26 cellular contexts compared by ENCODE assay signal in genomic region chr10:21432266-21432665, GRCh38.
"Had no signal": no experiment of that assay in that cellular context is flagged by ENCODE, and none has a peak within 500 bp of the region (broad histone marks: within the 10 kb centered on the region; RNA-seq: fewer than 3 reads in every experiment).

No MANE protein-coding gene starts in this region.

- H3K4me1 Mint-ChIP-seq: naive thymus-derived CD4-positive, alpha-beta T cell had no signal

- H3K27ac Mint-ChIP-seq: activated naive CD8-positive, alpha-beta T cell; activated T-cell treated with anti-CD3 and anti-CD28 coated beads, Interleukin-2, amount 50 U/mL, for 72 hours; naive thymus-derived CD4-positive, alpha-beta T cell had no signal

- H3K27ac ChIP-seq: body of pancreas, gastrocnemius medialis, pancreas, prostate gland, sigmoid colon, suprapubic skin, tibial artery had no signal

- DNase-seq: activated CD4-positive, alpha-beta T cell treated with anti-CD3 and anti-CD28 coated beads for 4 hours; activated CD4-positive, alpha-beta T cell treated with anti-CD3 and anti-CD28 coated beads, Interleukin-2, amount 50 U/mL, for 4 hours; activated CD4-positive, CD25-positive, alpha-beta regulatory T cell; activated naive CD4-positive, alpha-beta T cell treated with Interleukin-2 at 50 U/mL for 16 hours; activated T-cell treated with anti-CD3 and anti-CD28 coated beads for 4 hours; activated T-cell treated with anti-CD3 and anti-CD28 coated beads, Interleukin-2, amount 50 U/mL, for 72 hours; aorta; body of pancreas; cortex of kidney; gastrocnemius medialis; glutamatergic neuron; left cardiac atrium; left ventricle myocardium superior; midbrain; naive thymus-derived CD4-positive, alpha-beta T cell; nucleus accumbens; pancreas; retina; sigmoid colon; small intestine; stimulated activated CD4-positive, alpha-beta T cell treated with anti-CD3 and anti-CD28 coated beads, Interleukin-2, amount 100 ng/mL, for 24 hours; stimulated activated naive CD4-positive, alpha-beta T cell; tibial artery had no signal

- H3K4me3 ChIP-seq: body of pancreas, gastrocnemius medialis, pancreas, prostate gland, sigmoid colon, suprapubic skin, tibial artery had no signal

- H3K4me1 ChIP-seq: body of pancreas, gastrocnemius medialis, pancreas, prostate gland, sigmoid colon, suprapubic skin, tibial artery had no signal

- H3K4me3 Mint-ChIP-seq: activated naive CD8-positive, alpha-beta T cell; activated T-cell treated with anti-CD3 and anti-CD28 coated beads, Interleukin-2, amount 50 U/mL, for 72 hours; naive thymus-derived CD4-positive, alpha-beta T cell had no signal

- H3K36me3 ChIP-seq: gastrocnemius medialis, pancreas, prostate gland, sigmoid colon, suprapubic skin, tibial artery had no signal

- H3K36me3 Mint-ChIP-seq: activated naive CD8-positive, alpha-beta T cell had no signal

- H3K9me3 ChIP-seq: body of pancreas, gastrocnemius medialis, pancreas, prostate gland, sigmoid colon, suprapubic skin, tibial artery had no signal

- H3K27me3 ChIP-seq: body of pancreas, gastrocnemius medialis, pancreas, sigmoid colon, suprapubic skin had no signal
